9 cellular contexts compared by ENCODE assay signal in the genomic region with DNA sequence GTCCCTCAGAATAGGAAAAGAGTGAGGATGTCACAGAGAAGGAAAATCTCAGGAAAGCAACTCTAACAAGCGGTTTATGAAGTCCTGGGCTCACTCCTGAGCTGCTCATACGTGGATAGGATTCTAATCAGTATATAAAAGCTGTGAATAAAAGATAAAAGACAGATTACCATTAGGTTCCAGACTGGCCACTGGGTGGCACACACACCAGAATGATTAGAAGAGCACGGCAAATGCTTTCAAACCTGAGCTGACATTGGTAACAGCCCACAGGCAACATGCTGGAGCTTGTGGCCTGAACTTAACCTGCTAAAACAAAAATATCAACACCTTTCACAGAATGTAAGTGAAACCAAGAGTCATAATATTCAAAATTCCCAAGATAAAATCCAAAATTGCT.
DNase-seq lines count a peak whose midpoint lies in the region; ATAC-seq and TF ChIP-seq lines count a peak whose summit lies in the region.
"Had no signal": no experiment of that assay in that cellular context is flagged by ENCODE, and none has a peak within 500 bp of the region (broad histone marks: within the 10 kb centered on the region; RNA-seq: fewer than 3 reads in every experiment).

No MANE protein-coding gene starts in this region.

- H3K4me2 ChIP-seq in Loucy (ENCODE audit: low read depth, low read length, poor library complexity, severe bottlenecking): no peak overlapping the region

- no peak overlapping the region for H3K4me3 ChIP-seq in Loucy (ENCODE audit: low read length, poor library complexity, severe bottlenecking)
- H3K4me3 ChIP-seq in liver (ENCODE audit: low read depth in 1 of 3, low read length in 3 of 3): no peak overlapping the region
- H3K4me3 ChIP-seq in sigmoid colon: no peak overlapping the region

- TF ChIP-seq RAD21 in liver (IDR thresholded peaks at IDR 0.05): peak; percentile 72 to 76

- H3K36me3 Mint-ChIP-seq in activated CD8-positive, alpha-beta T cell treated with anti-CD3 and anti-CD28 coated beads, Interleukin-2, amount 10 ng/mL, durations not matched to agents 7 days and 5 days (ENCODE audit: low read depth): no peaks in the 10 kb centered on the region
- H3K36me3 Mint-ChIP-seq in CD4-positive, alpha-beta T cell (ENCODE audit: low read depth): no peaks in the 10 kb centered on the region

- intact Hi-C loops in sigmoid colon (cut with DNase I): no loop called here
- intact Hi-C loops in CD4-positive, alpha-beta T cell (cut with DNase I, micrococcal nuclease): no loop called here

- no peak overlapping the region for H3K4me3 Mint-ChIP-seq in activated CD8-positive, alpha-beta T cell treated with anti-CD3 and anti-CD28 coated beads, Interleukin-2, amount 10 ng/mL, durations not matched to agents 7 days and 5 days
- no peak overlapping the region for H3K4me3 Mint-ChIP-seq in CD4-positive, alpha-beta T cell
- H3K4me3 Mint-ChIP-seq: dendritic cell treated with granulocyte-macrophage colony-stimulating factor and Interleukin-4, amounts not matched to agents 40 ng/mL and 50 ng/mL, for 4 days had no signal

- no peak for TF ChIP-seq POLR2A in sigmoid colon (IDR thresholded peaks at IDR 0.05)

- no peaks in the 10 kb centered on the region for H3K79me2 ChIP-seq in Loucy (ENCODE audit: insufficient read depth, low read length)

- TF ChIP-seq CTCF in GM13977 (IDR thresholded peaks at IDR 0.05; ENCODE audit: extremely low read depth, insufficient read depth, missing control alignments) (peak; percentile 49), Loucy (conservative IDR thresholded peaks at IDR 0.05; ENCODE audit: low read length) (peak; percentile 68), liver (IDR thresholded peaks at IDR 0.05; ENCODE audit: low read depth, low read length, missing input control) (peak; percentile 42), sigmoid colon (IDR thresholded peaks at IDR 0.05) (peak in 1 of 4 experiments; percentile 10)
- no peak for TF ChIP-seq CTCF in CD4-positive, alpha-beta T cell (IDR thresholded peaks at IDR 0.05)

- ATAC-seq in activated CD8-positive, alpha-beta T cell treated with anti-CD3 and anti-CD28 coated beads, Interleukin-2, amount 10 ng/mL, durations not matched to agents 7 days and 5 days: no peak
- ATAC-seq in HG02840 (IDR thresholded peaks at IDR 0.05; ENCODE audit: low FRiP score, unreplicated experiment): no peak
- no peak for ATAC-seq in CD4-positive, alpha-beta T cell (ENCODE audit: poor library complexity)

- H3K36me3 ChIP-seq in Loucy (ENCODE audit: insufficient read depth, low read length) (no peaks in the 10 kb centered on the region), liver (ENCODE audit: control insufficient read depth in 4 of 4, insufficient read depth in 3 of 4, low read depth in 1 of 4, low read length in 3 of 4) (no peaks in the 10 kb centered on the region), sigmoid colon (no peaks in the 10 kb centered on the region)

- H3F3A ChIP-seq in Loucy (ENCODE audit: low read depth): no peaks in the 10 kb centered on the region

- H3K9ac ChIP-seq in Loucy (ENCODE audit: low read depth, low read length, poor library complexity, severe bottlenecking) (no peak overlapping the region), liver (ENCODE audit: low read depth in 1 of 2, low read length in 2 of 2) (no peak overlapping the region)

- peaks cover 17% of the 10 kb centered on the region for H3K27me3 Mint-ChIP-seq in activated CD8-positive, alpha-beta T cell treated with anti-CD3 and anti-CD28 coated beads, Interleukin-2, amount 10 ng/mL, durations not matched to agents 7 days and 5 days (ENCODE audit: low read depth)
- peaks cover 25% of the 10 kb centered on the region for H3K27me3 Mint-ChIP-seq in CD4-positive, alpha-beta T cell

- DNase-seq in Ammon's horn (ENCODE audit: low spot score) (peak; percentile 80), GM13977 (ENCODE audit: low spot score) (peak; percentile 30), sigmoid colon (no peak)
- peak; percentile 23 for DNase-seq in activated CD8-positive, alpha-beta T cell treated with anti-CD3 and anti-CD28 coated beads, Interleukin-2, amount 10 ng/mL, durations not matched to agents 7 days and 5 days
- DNase-seq in CD4-positive, alpha-beta T cell: no peak

- in situ Hi-C loops in GM13977 (cut with MboI; ENCODE audit: low pct_unique_long_range_greater_than_20kb, low sequenced_read_pairs, unreplicated experiment): no loop called here

- POLR2A ChIA-PET in activated CD8-positive, alpha-beta T cell treated with anti-CD3 and anti-CD28 coated beads, Interleukin-2, amount 10 ng/mL, durations not matched to agents 7 days and 5 days (lab: Charles Lee): no interaction called here
- POLR2A ChIA-PET in CD4-positive, alpha-beta T cell (lab: Charles Lee): no interaction called here

- no peak overlapping the region for H3K27ac Mint-ChIP-seq in activated CD8-positive, alpha-beta T cell treated with anti-CD3 and anti-CD28 coated beads, Interleukin-2, amount 10 ng/mL, durations not matched to agents 7 days and 5 days
- no peak overlapping the region for H3K27ac Mint-ChIP-seq in CD4-positive, alpha-beta T cell
- H3K27ac Mint-ChIP-seq: dendritic cell treated with granulocyte-macrophage colony-stimulating factor and Interleukin-4, amounts not matched to agents 40 ng/mL and 50 ng/mL, for 4 days had no signal

- CTCF ChIA-PET in activated CD8-positive, alpha-beta T cell treated with anti-CD3 and anti-CD28 coated beads, Interleukin-2, amount 10 ng/mL, durations not matched to agents 7 days and 5 days (lab: Charles Lee): no interaction called here
- CTCF ChIA-PET in CD4-positive, alpha-beta T cell (lab: Charles Lee): no interaction called here

- H3K4me1 ChIP-seq in Loucy (ENCODE audit: insufficient read depth, low read length, poor library complexity, severe bottlenecking) (no peaks in the 10 kb centered on the region), liver (ENCODE audit: control insufficient read depth in 4 of 4, insufficient read depth in 4 of 4, low read length in 3 of 4) (peaks cover 10 to 40% (median 33%) of the 10 kb centered on the region in 4 donors), sigmoid colon (no peaks in the 10 kb centered on the region)

- no peaks in the 10 kb centered on the region for H3K9me2 ChIP-seq in Loucy (replicated peaks; ENCODE audit: low read depth, low read length)

- no peaks in the 10 kb centered on the region for H3K9me3 Mint-ChIP-seq in activated CD8-positive, alpha-beta T cell treated with anti-CD3 and anti-CD28 coated beads, Interleukin-2, amount 10 ng/mL, durations not matched to agents 7 days and 5 days (ENCODE audit: insufficient read depth)
- H3K9me3 Mint-ChIP-seq in CD4-positive, alpha-beta T cell: no peaks in the 10 kb centered on the region
- H3K9me3 Mint-ChIP-seq: dendritic cell treated with granulocyte-macrophage colony-stimulating factor and Interleukin-4, amounts not matched to agents 40 ng/mL and 50 ng/mL, for 4 days had no signal

- no peak overlapping the region for H3K27ac ChIP-seq in liver (ENCODE audit: low read depth in 1 of 2, low read length in 2 of 2)
- no peak overlapping the region for H3K27ac ChIP-seq in sigmoid colon
- no peak overlapping the region for H3K27ac ChIP-seq in CD4-positive, alpha-beta T cell (ENCODE audit: low read depth, low read length)

- no peaks in the 10 kb centered on the region for H4K20me1 ChIP-seq in Loucy (ENCODE audit: insufficient read depth, low read length, poor library complexity, severe bottlenecking)

- WGBS in liver: 36% methylated on average over 3 of the region's 3 CpGs
- 18 to 41% methylated on average over 3 of the region's 3 CpGs for WGBS in sigmoid colon, 2 donors

- H3K9me3 ChIP-seq in Loucy (ENCODE audit: insufficient read depth, low read depth, low read length) (no peaks in the 10 kb centered on the region), liver (ENCODE audit: control insufficient read depth in 4 of 4, low read length in 3 of 4) (no peaks in the 10 kb centered on the region), sigmoid colon (no peaks in the 10 kb centered on the region)
- H3K9me3 ChIP-seq in CD4-positive, alpha-beta T cell (ENCODE audit: control insufficient read depth, low read length): no peaks in the 10 kb centered on the region

- no peaks in the 10 kb centered on the region for H3K27me3 ChIP-seq in Loucy (ENCODE audit: insufficient read depth, low read length, poor library complexity, severe bottlenecking)
- H3K27me3 ChIP-seq in liver (ENCODE audit: control insufficient read depth in 4 of 4, insufficient read depth in 4 of 4, low read length in 3 of 4): no peaks in the 10 kb centered on the region
- H3K27me3 ChIP-seq in sigmoid colon: no peaks in the 10 kb centered on the region
- peaks cover 6% of the 10 kb centered on the region for H3K27me3 ChIP-seq in CD4-positive, alpha-beta T cell (ENCODE audit: control insufficient read depth, insufficient read depth, low read length)

- TF ChIP-seq EP300 in sigmoid colon (IDR thresholded peaks at IDR 0.05): no peak

- no peak overlapping the region for H2AFZ ChIP-seq in Loucy (ENCODE audit: low read length)

- no peaks in the 10 kb centered on the region for H3K4me1 Mint-ChIP-seq in activated CD8-positive, alpha-beta T cell treated with anti-CD3 and anti-CD28 coated beads, Interleukin-2, amount 10 ng/mL, durations not matched to agents 7 days and 5 days (ENCODE audit: low read depth)
- H3K4me1 Mint-ChIP-seq in CD4-positive, alpha-beta T cell (ENCODE audit: low read depth): no peaks in the 10 kb centered on the region

TF ChIP-seq in liver, 16 proteins besides CTCF, POLR2A, EP300 and RAD21 (continues in another document):
- TF ChIP-seq REST (IDR thresholded peaks at IDR 0.05) (no peak), JUND (IDR thresholded peaks at IDR 0.05) (no peak)

Comparison
In these comparisons a context has a peak if more than half of its experiments do, and no peak if none do; other contexts are left out.
1. DNase-seq: peak in Ammon's horn (single experiment), GM13977 (single experiment) and activated CD8-positive, alpha-beta T cell treated with anti-CD3 and anti-CD28 coated beads, Interleukin-2, amount 10 ng/mL, durations not matched to agents 7 days and 5 days (single experiment); none in sigmoid colon (single experiment) and CD4-positive, alpha-beta T cell (0 of 10).